In the genomic region with DNA sequence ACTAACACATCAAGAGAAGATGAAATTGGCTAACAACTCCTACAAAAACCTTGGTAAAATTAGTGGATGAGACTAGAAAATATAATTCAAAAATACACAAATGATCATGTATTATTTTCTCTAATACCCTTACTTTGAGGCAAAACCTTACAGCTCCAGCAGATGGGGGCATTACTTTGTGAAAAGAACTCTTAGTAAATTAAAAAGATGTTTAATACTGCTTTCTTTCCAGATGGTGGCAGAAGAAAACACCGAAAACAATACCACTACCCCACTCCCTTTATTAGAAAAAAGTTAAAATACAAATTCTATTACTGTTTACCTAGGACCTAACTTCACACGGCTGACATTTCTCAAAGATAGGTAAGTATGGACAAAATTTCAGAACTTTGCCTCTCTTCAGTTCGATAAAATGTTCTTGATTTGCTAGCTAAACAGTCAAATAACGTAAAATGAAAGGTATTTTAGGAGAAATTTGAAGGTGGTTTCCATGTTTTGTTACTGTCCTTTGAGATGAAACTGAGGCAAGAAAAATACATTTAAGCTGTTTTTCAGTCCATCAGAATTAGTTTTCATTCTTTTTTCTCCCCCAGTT, we compare ENCODE assay signal across 7 cellular contexts. TPM values are rescaled to one million over a fixed set of nuclear protein-coding genes. Genes with fewer than 3 reads are reported as not detected.
DNase-seq lines count a peak whose midpoint lies in the region; ATAC-seq and TF ChIP-seq lines count a peak whose summit lies in the region.

No MANE protein-coding gene starts in this region.

- H3K4me1 ChIP-seq in lung (ENCODE audit: control insufficient read depth in 2 of 2, insufficient read depth in 2 of 2, low read length in 2 of 2), result peaks cover 3 to 4% of the 10 kb centered on the region in 2 donors

- ATAC-seq in GM18909 (IDR thresholded peaks at IDR 0.05; ENCODE audit: poor library complexity, unreplicated experiment) (peak; percentile 88), HG03196 (IDR thresholded peaks at IDR 0.05; ENCODE audit: unreplicated experiment) (peak; percentile 82), lung (ENCODE audit: insufficient read depth, low FRiP score) (no peak)

- DNase-seq in DMS53 treated with DMSO at 0.1 percent for 48 hours (lab: John Stamatoyannopoulos, UW; ENCODE audit: unreplicated experiment), result peak; percentile 2
- peak; percentile 59 for DNase-seq in NOMO-1 treated with DMSO at 0.1 percent for 48 hours (lab: John Stamatoyannopoulos, UW; ENCODE audit: unreplicated experiment)
- DNase-seq in cerebellum (ENCODE audit: low spot score), result peak; percentile 30
- no peak for DNase-seq in lung (ENCODE audit: low spot score)
- no peak for DNase-seq in NCI-H187 (lab: John Stamatoyannopoulos, UW)

- WGBS in lung, 2 donors, result 47 to 59% methylated on average over 4 of the region's 4 CpGs

- H3K27me3 ChIP-seq in lung (ENCODE audit: control insufficient read depth, insufficient read depth), result no peaks in the 10 kb centered on the region

- H3K9me3 ChIP-seq in lung (ENCODE audit: control insufficient read depth in 2 of 2, insufficient read depth in 1 of 2, low read length in 1 of 2), result no peaks in the 10 kb centered on the region

- no peak overlapping the region for H3K27ac ChIP-seq in lung (ENCODE audit: low read depth in 1 of 2, low read length in 1 of 2)

- peak; percentile 49 for TF ChIP-seq CTCF in lung (IDR thresholded peaks at IDR 0.05; ENCODE audit: control extremely low read depth, extremely low read depth)

- H3K4me3 ChIP-seq in lung, result no peak overlapping the region

- H3K36me3 ChIP-seq in lung (ENCODE audit: control insufficient read depth in 2 of 2, insufficient read depth in 2 of 2, low read length in 2 of 2), result no peaks in the 10 kb centered on the region

RNA-seq across cellular contexts. Expression of a gene that starts 30.6 kb away (rescaled TPM):
- total RNA-seq in cerebellum (94.3 TPM), lung (100 to 1,000 TPM in 1 of 2 donors, 10 to 100 TPM in 1; 32.4 to 121 TPM)
- 10 to 100 TPM; 10.4 to 13.9 TPM for polyA plus RNA-seq in lung

RNA-seq across cellular contexts. Expression of a gene that starts 31.0 kb away (rescaled TPM):
- total RNA-seq in cerebellum (95.7 TPM), lung (100 to 1,000 TPM in 1 of 2 donors, 10 to 100 TPM in 1; 34.9 to 140 TPM)
- 1 to 10 TPM; 5.7 to 7.6 TPM for polyA plus RNA-seq in lung

Comparison
In these comparisons a context has a peak if more than half of its experiments do, and no peak if none do; other contexts are left out.
1. DNase-seq: peak in DMS53 treated with DMSO at 0.1 percent for 48 hours (single experiment), NOMO-1 treated with DMSO at 0.1 percent for 48 hours (single experiment) and cerebellum (single experiment); none in lung (single experiment) and NCI-H187 (0 of 2).